Comparison of ENCODE assay signal across 22 cellular contexts in the genomic region with DNA sequence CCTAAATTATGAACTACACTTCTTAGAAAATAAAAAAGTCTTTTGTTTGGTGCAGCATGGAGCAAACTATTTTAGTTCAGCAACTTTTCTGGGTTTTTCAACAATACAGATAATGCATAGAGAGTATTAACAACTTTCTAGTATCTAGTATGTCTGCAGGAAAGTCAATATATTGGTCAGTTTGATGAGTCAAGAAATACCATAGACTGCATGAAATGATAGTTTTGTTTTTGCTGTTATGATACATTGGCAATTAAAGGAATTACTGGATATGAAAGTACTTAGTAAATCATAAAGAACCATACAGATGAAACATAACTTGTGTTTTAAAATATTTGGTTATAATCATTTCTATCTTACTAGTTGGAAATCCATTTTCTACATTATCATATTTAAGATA.
DNase-seq lines count a peak whose midpoint lies in the region; ATAC-seq, FAIRE-seq and TF ChIP-seq lines count a peak whose summit lies in the region.
"Had no signal": no experiment of that assay in that cellular context is flagged by ENCODE, and none has a peak within 500 bp of the region (broad histone marks: within the 10 kb centered on the region; RNA-seq: fewer than 3 reads in every experiment).

No MANE protein-coding gene starts in this region.

- TF ChIP-seq POLR2A in A549 (IDR thresholded peaks at IDR 0.05; ENCODE audit: low read length) = no peak

- ATAC-seq in A549 = no peak
- peak; percentile 40 for ATAC-seq in activated T-helper 17 cell treated with anti-CD3 and anti-CD28 coated beads, Interleukin-2, amount 50 U/mL, for 72 hours (replicated peaks)
- ATAC-seq: CD8-positive, alpha-beta T cell had no signal

- H4K20me1 ChIP-seq in neural progenitor cell (ENCODE audit: low read depth) = no peaks in the 10 kb centered on the region
- H4K20me1 ChIP-seq: BLaER1 treated with 17β-estradiol and CSF1 and Interleukin-3, amounts not matched to agents 10 nM and 100 nM had no signal

- peaks cover 32% of the 10 kb centered on the region for H3F3A ChIP-seq in neural progenitor cell (ENCODE audit: low read depth)

- H2AFZ ChIP-seq in neural progenitor cell (replicated peaks) = no peak overlapping the region

- TF ChIP-seq CTCF in A549 (IDR thresholded peaks at IDR 0.05) = no peak
- no peak for TF ChIP-seq CTCF in neural progenitor cell (IDR thresholded peaks at IDR 0.05)
- TF ChIP-seq CTCF in chondrocyte (IDR thresholded peaks at IDR 0.05) = no peak

- POLR2A ChIA-PET in A549 (lab: Yijun Ruan, JAX) = no interaction called here

- CTCF ChIA-PET in A549 (lab: Yijun Ruan, JAX) = no interaction called here

- TF ChIP-seq RAD21 in A549 (conservative IDR thresholded peaks at IDR 0.05 in 1 of 2, IDR thresholded peaks at IDR 0.05 in 1 of 2) = no peak

- no peaks in the 10 kb centered on the region for H3K79me2 ChIP-seq in neural progenitor cell (ENCODE audit: low read depth)

- no peaks in the 10 kb centered on the region for H3K27me3 ChIP-seq in neural progenitor cell
- H3K27me3 ChIP-seq: BLaER1 treated with 17β-estradiol and CSF1 and Interleukin-3, amounts not matched to agents 10 nM and 100 nM had no signal

- H3K9me3 Mint-ChIP-seq in activated T-helper 17 cell treated with anti-CD3 and anti-CD28 coated beads, Interleukin-2, amount 50 U/mL, for 72 hours = no peaks in the 10 kb centered on the region
- H3K9me3 Mint-ChIP-seq in neural progenitor cell (no peaks in the 10 kb centered on the region), chondrocyte (ENCODE audit: low read depth) (no peaks in the 10 kb centered on the region)
- H3K9me3 Mint-ChIP-seq: CD4-positive, alpha-beta T cell; CD8-positive, alpha-beta T cell had no signal

- H3K9ac ChIP-seq in neural progenitor cell = no peak overlapping the region
- H3K9ac ChIP-seq: BLaER1 treated with 17β-estradiol and CSF1 and Interleukin-3, amounts not matched to agents 10 nM and 100 nM had no signal

- H3K4me3 ChIP-seq in A549 = no peak overlapping the region
- no peak overlapping the region for H3K4me3 ChIP-seq in neural progenitor cell
- H3K4me3 ChIP-seq: BLaER1 treated with 17β-estradiol and CSF1 and Interleukin-3, amounts not matched to agents 10 nM and 100 nM had no signal

- no peak overlapping the region for H3K27ac Mint-ChIP-seq in activated T-helper 17 cell treated with anti-CD3 and anti-CD28 coated beads, Interleukin-2, amount 50 U/mL, for 72 hours
- H3K27ac Mint-ChIP-seq in neural progenitor cell = no peak overlapping the region
- no peak overlapping the region for H3K27ac Mint-ChIP-seq in chondrocyte (ENCODE audit: unreplicated experiment)
- H3K27ac Mint-ChIP-seq: B cell; CD4-positive, alpha-beta T cell; CD8-positive, alpha-beta T cell had no signal

- peaks cover 65% of the 10 kb centered on the region for H3K36me3 Mint-ChIP-seq in activated T-helper 17 cell treated with anti-CD3 and anti-CD28 coated beads, Interleukin-2, amount 50 U/mL, for 72 hours (ENCODE audit: low read depth)
- H3K36me3 Mint-ChIP-seq in neural progenitor cell = peaks cover 33% of the 10 kb centered on the region
- H3K36me3 Mint-ChIP-seq in chondrocyte (ENCODE audit: low read depth) = peaks cover 15% of the 10 kb centered on the region

- H3K4me2 ChIP-seq in A549 (no peak overlapping the region), neural progenitor cell (no peak overlapping the region)
- H3K4me2 ChIP-seq: BLaER1 treated with 17β-estradiol and CSF1 and Interleukin-3, amounts not matched to agents 10 nM and 100 nM had no signal

- H3K4me1 Mint-ChIP-seq in activated T-helper 17 cell treated with anti-CD3 and anti-CD28 coated beads, Interleukin-2, amount 50 U/mL, for 72 hours = no peaks in the 10 kb centered on the region
- H3K4me1 Mint-ChIP-seq in neural progenitor cell = peaks cover 19% of the 10 kb centered on the region
- H3K4me1 Mint-ChIP-seq in chondrocyte (ENCODE audit: low read depth) = no peaks in the 10 kb centered on the region
- H3K4me1 Mint-ChIP-seq: B cell had no signal

- no peak for TF ChIP-seq EP300 in A549 (IDR thresholded peaks at IDR 0.05)

- H3K9me3 ChIP-seq in A549 (no peaks in the 10 kb centered on the region), neural progenitor cell (ENCODE audit: low read depth) (no peaks in the 10 kb centered on the region)
- H3K9me3 ChIP-seq: BLaER1 treated with 17β-estradiol and CSF1 and Interleukin-3, amounts not matched to agents 10 nM and 100 nM; Caco-2 had no signal

- no peak for DNase-seq in A549 (ENCODE audit: low read depth in 1 of 2, low spot score in 1 of 2)
- no peak for DNase-seq in neural progenitor cell (ENCODE audit: low spot score)
- DNase-seq in chondrocyte (ENCODE audit: low spot score) = no peak
- DNase-seq in NOMO-1 treated with dmso at 0.1 percent for 144 hours (lab: John Stamatoyannopoulos, UW; ENCODE audit: unreplicated experiment) = no peak
- no peak for DNase-seq in NCI-H748 (lab: John Stamatoyannopoulos, UW; ENCODE audit: unreplicated experiment)
- DNase-seq: 8988T; AML-193; Caco-2; Calu3; CD4-positive, alpha-beta T cell; CD8-positive, alpha-beta T cell; DMS79 treated with DMSO at 0.1 percent for 48 hours; GF-D8 had no signal

- H3K4me1 ChIP-seq in A549 = no peaks in the 10 kb centered on the region
- peaks cover 61% of the 10 kb centered on the region for H3K4me1 ChIP-seq in neural progenitor cell
- H3K4me1 ChIP-seq: BLaER1 treated with 17β-estradiol and CSF1 and Interleukin-3, amounts not matched to agents 10 nM and 100 nM; Caco-2 had no signal

- no peak overlapping the region for H3K27ac ChIP-seq in A549
- H3K27ac ChIP-seq in neural progenitor cell = peak overlapping the region; percentile 79
- H3K27ac ChIP-seq: BLaER1 treated with 17β-estradiol and CSF1 and Interleukin-3, amounts not matched to agents 10 nM and 100 nM; C4-2B had no signal

- peaks cover 3% of the 10 kb centered on the region for H3K36me3 ChIP-seq in neural progenitor cell

- no peak overlapping the region for H3K4me3 Mint-ChIP-seq in activated T-helper 17 cell treated with anti-CD3 and anti-CD28 coated beads, Interleukin-2, amount 50 U/mL, for 72 hours
- H3K4me3 Mint-ChIP-seq in neural progenitor cell (no peak overlapping the region), chondrocyte (ENCODE audit: unreplicated experiment) (no peak overlapping the region)
- H3K4me3 Mint-ChIP-seq: B cell; CD4-positive, alpha-beta T cell; CD8-positive, alpha-beta T cell had no signal

- peak; percentile 13 for FAIRE-seq in A549 (lab: Jason Lieb, UNC)
- FAIRE-seq: A204.1, D721Med, G401.6, GM12891, GM19239 had no signal

- H3K27me3 Mint-ChIP-seq in activated T-helper 17 cell treated with anti-CD3 and anti-CD28 coated beads, Interleukin-2, amount 50 U/mL, for 72 hours = no peaks in the 10 kb centered on the region
- H3K27me3 Mint-ChIP-seq in neural progenitor cell (ENCODE audit: insufficient read depth, low read depth) (no peaks in the 10 kb centered on the region), chondrocyte (ENCODE audit: low read depth) (no peaks in the 10 kb centered on the region)
- H3K27me3 Mint-ChIP-seq: B cell; CD4-positive, alpha-beta T cell had no signal

TF ChIP-seq in A549, 52 proteins besides CTCF, POLR2A, EP300 and RAD21:
- no peak for TF ChIP-seq HEYL (CRISPR knock-in tag; IDR thresholded peaks at IDR 0.05)
- no peak for TF ChIP-seq RCOR1 (IDR thresholded peaks at IDR 0.05; ENCODE audit: low read depth, low read length)
- TF ChIP-seq JUNB (IDR thresholded peaks at IDR 0.05) = no peak
- no peak for TF ChIP-seq MAFK (IDR thresholded peaks at IDR 0.05; ENCODE audit: partially characterized antibody)
- TF ChIP-seq RARB (CRISPR knock-in tag; IDR thresholded peaks at IDR 0.05) = no peak
